In the genomic region with DNA sequence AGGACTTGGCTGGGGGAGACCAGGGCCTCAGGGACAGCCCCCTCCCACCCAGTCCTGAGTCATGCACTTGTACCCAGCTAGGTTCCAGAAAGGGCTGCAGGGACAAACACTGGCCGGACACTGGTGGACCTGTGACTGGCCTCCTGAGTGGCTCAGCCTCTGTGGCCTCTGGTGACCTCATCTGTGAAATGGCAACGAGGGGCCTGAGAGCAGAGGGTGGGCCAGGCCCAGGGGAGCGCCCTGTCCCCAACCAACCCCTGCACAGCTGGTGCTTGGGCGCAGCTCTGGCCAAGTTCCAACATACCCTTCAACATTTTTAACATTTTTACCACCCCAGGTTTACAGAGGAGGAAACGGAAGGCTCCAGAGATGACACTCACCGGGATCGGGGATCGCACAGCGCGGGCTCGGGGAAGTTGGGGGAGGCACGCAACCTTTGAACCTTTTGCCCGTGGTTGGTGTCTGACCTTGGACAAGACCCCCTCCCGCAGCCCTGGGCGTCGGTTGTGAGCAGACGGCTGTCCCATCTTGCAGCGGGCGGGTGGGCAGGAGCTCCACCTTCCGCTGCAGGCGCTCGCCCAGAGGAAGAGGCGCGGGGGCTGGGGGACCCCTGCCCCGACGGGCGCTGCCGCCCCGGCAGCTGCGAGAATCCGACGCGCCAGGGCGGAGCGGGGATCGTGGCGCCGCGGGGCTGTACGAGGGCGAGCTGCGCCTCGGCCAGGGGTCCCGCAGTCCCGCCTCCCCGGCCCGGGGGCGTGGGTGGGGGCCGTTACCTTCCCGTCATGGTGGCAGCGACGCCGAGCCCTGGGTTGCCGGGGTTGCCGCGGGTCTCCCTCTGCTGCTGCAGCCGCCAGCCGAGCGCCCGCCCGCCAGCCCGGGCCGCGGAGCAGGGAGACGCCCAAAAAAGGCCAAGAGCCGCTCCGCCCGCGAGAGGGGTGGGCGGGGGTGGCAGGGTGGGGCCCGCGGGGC, we compare ENCODE assay signal across 8 cellular contexts. TPM values are rescaled to one million over a fixed set of nuclear protein-coding genes. Genes with fewer than 3 reads are reported as not detected.
DNase-seq lines count a peak whose midpoint lies in the region; ATAC-seq and TF ChIP-seq lines count a peak whose summit lies in the region.

No MANE protein-coding gene starts in this region.

- H3K9ac ChIP-seq in liver (ENCODE audit: low read depth in 1 of 2, low read length in 2 of 2) = peak overlapping the region in 1 of 2 donors; percentile 28

- peak overlapping the region; percentile 35; the same call in 1 of the 2 replicates for H3K4me3 ChIP-seq in PC-9
- peak overlapping the region; percentile 47 to 85 (median 68) for H3K4me3 ChIP-seq in liver (ENCODE audit: low read depth in 1 of 3, low read length in 3 of 3)
- peak overlapping the region; percentile 75 for H3K4me3 ChIP-seq in suprapubic skin

- 3% methylated on average over 72 of the region's 72 CpGs for WGBS in liver
- 7% methylated on average over 11 of the region's 72 CpGs for WGBS in suprapubic skin

- no peaks in the 10 kb centered on the region for H3K9me2 ChIP-seq in PC-9 (ENCODE audit: insufficient read depth)

- H3K9me3 Mint-ChIP-seq in Calu3 (ENCODE audit: low read depth, unreplicated experiment) = no peaks in the 10 kb centered on the region
- H3K9me3 Mint-ChIP-seq in central memory CD8-positive, alpha-beta T cell = no peaks in the 10 kb centered on the region

- H3K4me1 Mint-ChIP-seq in Calu3 (ENCODE audit: low read depth, unreplicated experiment) = no peaks in the 10 kb centered on the region
- H3K4me1 Mint-ChIP-seq in central memory CD8-positive, alpha-beta T cell = peaks cover 11% of the 10 kb centered on the region

- H3K27ac ChIP-seq in PC-9 (no peak overlapping the region), liver (ENCODE audit: low read depth in 1 of 2, low read length in 2 of 2) (peak overlapping the region; percentile 31 to 73), suprapubic skin (peak overlapping the region; percentile 86)

- H3K4me1 ChIP-seq in PC-9 (replicated peaks; ENCODE audit: insufficient read depth) (no peaks in the 10 kb centered on the region), liver (ENCODE audit: control insufficient read depth in 4 of 4, insufficient read depth in 4 of 4, low read length in 3 of 4) (peaks cover 2 to 25% (median 16%) of the 10 kb centered on the region in 4 donors), suprapubic skin (peaks cover 37% of the 10 kb centered on the region)

- BruUV-seq in Calu3 (replicated peaks; lab: Mats Ljungman, UMichigan) (no TSS peak), PC-9 (replicated peaks; lab: Mats Ljungman, UMichigan) (no TSS peak)

- peaks cover 94% of the 10 kb centered on the region for H3K27me3 Mint-ChIP-seq in Calu3 (ENCODE audit: unreplicated experiment)
- H3K27me3 Mint-ChIP-seq in central memory CD8-positive, alpha-beta T cell = peaks cover 89% of the 10 kb centered on the region

- H3K36me3 ChIP-seq in PC-9 (ENCODE audit: low read depth) (no peaks in the 10 kb centered on the region), liver (ENCODE audit: control insufficient read depth in 4 of 4, insufficient read depth in 3 of 4, low read depth in 1 of 4, low read length in 3 of 4) (no peaks in the 10 kb centered on the region), suprapubic skin (no peaks in the 10 kb centered on the region)

- peaks cover 89% of the 10 kb centered on the region for H3K27me3 ChIP-seq in PC-9 (ENCODE audit: insufficient read depth, low read depth)
- no peaks in the 10 kb centered on the region for H3K27me3 ChIP-seq in liver (ENCODE audit: control insufficient read depth in 4 of 4, insufficient read depth in 4 of 4, low read length in 3 of 4)
- peaks cover 16% of the 10 kb centered on the region for H3K27me3 ChIP-seq in suprapubic skin

- POLR2A ChIA-PET in PC-9 (lab: Charles Lee; ENCODE audit: unreplicated experiment) = interaction anchor here (0.6 kb wide), 1 partner anchor 148 kb away, joined by 7 read pairs; the partner anchor contains the start of gene IWS1

- TF ChIP-seq CTCF in Calu3 (IDR thresholded peaks at IDR 0.05; ENCODE audit: unreplicated experiment) = no peak
- no peak for TF ChIP-seq CTCF in PC-9 (conservative IDR thresholded peaks at IDR 0.05)
- no peak for TF ChIP-seq CTCF in liver (IDR thresholded peaks at IDR 0.05; ENCODE audit: low read depth, low read length, missing input control)
- no peak for TF ChIP-seq CTCF in suprapubic skin (IDR thresholded peaks at IDR 0.05)

- peak overlapping the region; percentile 65 for H3K4me3 Mint-ChIP-seq in Calu3 (ENCODE audit: low read depth, unreplicated experiment)
- H3K4me3 Mint-ChIP-seq in central memory CD8-positive, alpha-beta T cell = peak overlapping the region; percentile 80

- H3F3A ChIP-seq in PC-9 (ENCODE audit: insufficient read depth, low read depth) = no peaks in the 10 kb centered on the region; the same call in 1 of the 2 replicates

- peak; percentile 30 for ATAC-seq in central memory CD8-positive, alpha-beta T cell (replicated peaks; ENCODE audit: extremely low read depth, poor library complexity, severe bottlenecking)

- no peak overlapping the region for H2AFZ ChIP-seq in PC-9

- no peaks in the 10 kb centered on the region for H3K36me3 Mint-ChIP-seq in Calu3 (ENCODE audit: insufficient read depth, unreplicated experiment)
- no peaks in the 10 kb centered on the region for H3K36me3 Mint-ChIP-seq in central memory CD8-positive, alpha-beta T cell (ENCODE audit: insufficient read depth)

- CTCF ChIA-PET in Calu3 (lab: Charles Lee) (interaction anchor here (0.9 to 1.6 kb wide), 3 partner anchors 21 to 253 kb away, joined by 3 to 4 read pairs (median 3); no protein-coding TSS in a partner anchor), PC-9 (lab: Charles Lee) (interaction anchor here (0.7 to 1.2 kb wide), 3 partner anchors 25 to 355 kb away, joined by 4 to 8 read pairs (median 5); no protein-coding TSS in a partner anchor)

- no peaks in the 10 kb centered on the region for H4K20me1 ChIP-seq in PC-9 (ENCODE audit: insufficient read depth)

- no peak for TF ChIP-seq POLR2A in suprapubic skin (IDR thresholded peaks at IDR 0.05)

- intact Hi-C loops in Calu3 (cut with micrococcal nuclease; ENCODE audit: unreplicated experiment) (no loop called here), PC-9 (cut with micrococcal nuclease; ENCODE audit: unreplicated experiment) (no loop called here)

- TF ChIP-seq RAD21 in liver (IDR thresholded peaks at IDR 0.05) = peak in 1 of 2 donors; percentile 10

- no peak overlapping the region for H3K27ac Mint-ChIP-seq in Calu3 (ENCODE audit: unreplicated experiment)
- no peak overlapping the region for H3K27ac Mint-ChIP-seq in central memory CD8-positive, alpha-beta T cell (ENCODE audit: low read depth)

- no peak for TF ChIP-seq EP300 in suprapubic skin (IDR thresholded peaks at IDR 0.05)

- DNase-seq in Calu3 (peak; percentile 28), PC-9 (no peak), suprapubic skin (ENCODE audit: low spot score in 2 of 2) (peak in 1 of 2 donors; percentile 65), dedifferentiated amniotic fluid mesenchymal stem cell (ENCODE audit: extremely low spot score) (no peak), NCI-H1092 (lab: John Stamatoyannopoulos, UW) (no peak), GM19240 (ENCODE audit: insufficient read length, low spot score) (no peak)
- no peak for DNase-seq in central memory CD8-positive, alpha-beta T cell (ENCODE audit: low spot score in 2 of 2)

- H3K79me2 ChIP-seq in PC-9 (ENCODE audit: low read depth) = no peaks in the 10 kb centered on the region

- H3K9me3 ChIP-seq in PC-9 (ENCODE audit: insufficient read depth, low read depth) (no peaks in the 10 kb centered on the region), liver (ENCODE audit: control insufficient read depth in 4 of 4, low read length in 3 of 4) (no peaks in the 10 kb centered on the region), suprapubic skin (no peaks in the 10 kb centered on the region)

- peak overlapping the region; percentile 57 for H3K4me2 ChIP-seq in PC-9

TF ChIP-seq in liver, 16 proteins besides CTCF, POLR2A, EP300 and RAD21:
- TF ChIP-seq NR2F2 (IDR thresholded peaks at IDR 0.05) (peak; percentile 56), RXRA (IDR thresholded peaks at IDR 0.05) (peak in 1 of 2 donors; percentile 48), ATF3 (IDR thresholded peaks at IDR 0.05) (no peak)

RNA-seq across cellular contexts. Expression of gene LIMS2, which starts 0.8 kb away (rescaled TPM):
- 0.31 TPM in 1 of 2 replicates, not detected in the other for total RNA-seq in Calu3 (2022)
- 1.4 and 2.5 TPM in 2 replicates for total RNA-seq in PC-9 (2021)
- 10 to 100 TPM in 1 of 2 donors, 1 to 10 TPM in 1; 1.4 to 15.6 TPM for total RNA-seq in liver
- 10 to 100 TPM; 16.5 to 17.9 TPM for polyA plus RNA-seq in liver
- 10 to 100 TPM in 2 of 4 donors, 1 to 10 TPM in 2; 9.2 to 40.0 (median 15.4) TPM for total RNA-seq in suprapubic skin

RNA-seq across cellular contexts. Expression of gene SFT2D3, which starts 26.8 kb away (rescaled TPM):
- total RNA-seq in Calu3 (2022) = 8.7 and 9.3 TPM in 2 replicates
- total RNA-seq in PC-9 (2021) = 7.3 and 8.4 TPM in 2 replicates
- total RNA-seq in liver = 1 to 10 TPM; 4.7 to 4.9 TPM
- 1 to 10 TPM in 1 of 2 donors, not detected in 1; 2.4 TPM for polyA plus RNA-seq in liver
- total RNA-seq in suprapubic skin = 10 to 100 TPM; 10.2 to 15.9 (median 12.2) TPM

RNA-seq across cellular contexts. Expression of gene GPR17, which starts 28.6 kb away (rescaled TPM):
- not detected in 2 replicates for total RNA-seq in Calu3 (2022)
- total RNA-seq in PC-9 (2021) = not detected in 2 replicates
- under 1 TPM in 1 of 2 donors, not detected in 1; 0.14 TPM for total RNA-seq in liver
- under 1 TPM; 0.03 to 0.07 TPM for polyA plus RNA-seq in liver
- total RNA-seq in suprapubic skin = under 1 TPM in 2 of 4 donors, not detected in 2; 0.48 to 0.52 TPM
